In genomic region chr12:104724992-104725585, GRCh38 we compare ENCODE assay signal across 23 cellular contexts.
DNase-seq lines count a peak whose midpoint lies in the region; ATAC-seq and TF ChIP-seq lines count a peak whose summit lies in the region.
"Had no signal": no experiment of that assay in that cellular context is flagged by ENCODE, and none has a peak within 500 bp of the region (broad histone marks: within the 10 kb centered on the region; RNA-seq: fewer than 3 reads in every experiment).

No MANE protein-coding gene starts in this region.

- TF ChIP-seq CTCF in smooth muscle cell (IDR thresholded peaks at IDR 0.05; ENCODE audit: borderline replicate concordance, insufficient read depth, poor library complexity, severe bottlenecking) = no peak

- no peak overlapping the region for H3K4me3 Mint-ChIP-seq in activated naive CD8-positive, alpha-beta T cell treated with anti-CD3 and anti-CD28 coated beads, Interleukin-2, amount 50 U/mL, for 24 hours
- no peak overlapping the region for H3K4me3 Mint-ChIP-seq in activated naive CD8-positive, alpha-beta T cell treated with anti-CD3 and anti-CD28 coated beads for 36 hours
- H3K4me3 Mint-ChIP-seq in T-helper 17 cell = no peak overlapping the region
- H3K4me3 Mint-ChIP-seq in natural killer cell treated with Interleukin-12 subunit alpha and Interleukin-12 subunit beta and Interleukin-15 and Interleukin-18, amount 100 ng/mL, for 72 hours = peak overlapping the region; percentile 17
- no peak overlapping the region for H3K4me3 Mint-ChIP-seq in stimulated activated effector memory CD8-positive, alpha-beta T cell treated with anti-CD3 and anti-CD28 coated beads, Interleukin-12 subunit alpha, Interleukin-12 subunit beta, amount 100 ng/mL, for 72 hours
- no peak overlapping the region for H3K4me3 Mint-ChIP-seq in naive thymus-derived CD4-positive, alpha-beta T cell
- H3K4me3 Mint-ChIP-seq: B cell, CD14-positive monocyte had no signal

- no peak overlapping the region for H3K9ac ChIP-seq in smooth muscle cell (ENCODE audit: low read depth)

- peaks cover 36% of the 10 kb centered on the region for H3K4me1 ChIP-seq in smooth muscle cell (ENCODE audit: low read depth)
- peaks cover 16 to 30% of the 10 kb centered on the region in 2 donors for H3K4me1 ChIP-seq in naive thymus-derived CD4-positive, alpha-beta T cell (ENCODE audit: control insufficient read depth in 2 of 2, insufficient read depth in 2 of 2, low read length in 2 of 2)
- H3K4me1 ChIP-seq: A549 had no signal

- peaks cover 47% of the 10 kb centered on the region for H3K4me1 Mint-ChIP-seq in activated naive CD8-positive, alpha-beta T cell treated with anti-CD3 and anti-CD28 coated beads, Interleukin-2, amount 50 U/mL, for 24 hours
- peaks cover 33% of the 10 kb centered on the region for H3K4me1 Mint-ChIP-seq in activated naive CD8-positive, alpha-beta T cell treated with anti-CD3 and anti-CD28 coated beads for 36 hours
- H3K4me1 Mint-ChIP-seq in T-helper 17 cell = peaks cover 48% of the 10 kb centered on the region
- peaks cover 82 to 87% of the 10 kb centered on the region in 2 donors for H3K4me1 Mint-ChIP-seq in natural killer cell treated with Interleukin-12 subunit alpha and Interleukin-12 subunit beta and Interleukin-15 and Interleukin-18, amount 100 ng/mL, for 72 hours (ENCODE audit: low read depth in 2 of 2)
- H3K4me1 Mint-ChIP-seq in stimulated activated effector memory CD8-positive, alpha-beta T cell treated with anti-CD3 and anti-CD28 coated beads, Interleukin-12 subunit alpha, Interleukin-12 subunit beta, amount 100 ng/mL, for 72 hours = peaks cover 73% of the 10 kb centered on the region
- H3K4me1 Mint-ChIP-seq in naive thymus-derived CD4-positive, alpha-beta T cell = peaks cover 39 to 84% (median 50%) of the 10 kb centered on the region in 7 donors

- H3F3A ChIP-seq in smooth muscle cell (ENCODE audit: low read depth) = no peaks in the 10 kb centered on the region

- H3K9me3 Mint-ChIP-seq in activated naive CD8-positive, alpha-beta T cell treated with anti-CD3 and anti-CD28 coated beads, Interleukin-2, amount 50 U/mL, for 24 hours = no peaks in the 10 kb centered on the region
- no peaks in the 10 kb centered on the region for H3K9me3 Mint-ChIP-seq in activated naive CD8-positive, alpha-beta T cell treated with anti-CD3 and anti-CD28 coated beads for 36 hours
- no peaks in the 10 kb centered on the region for H3K9me3 Mint-ChIP-seq in natural killer cell treated with Interleukin-12 subunit alpha and Interleukin-12 subunit beta and Interleukin-15 and Interleukin-18, amount 100 ng/mL, for 72 hours
- no peaks in the 10 kb centered on the region for H3K9me3 Mint-ChIP-seq in stimulated activated effector memory CD8-positive, alpha-beta T cell treated with anti-CD3 and anti-CD28 coated beads, Interleukin-12 subunit alpha, Interleukin-12 subunit beta, amount 100 ng/mL, for 72 hours
- peaks cover 0 to 4% (median 0%) of the 10 kb centered on the region in 11 donors for H3K9me3 Mint-ChIP-seq in naive thymus-derived CD4-positive, alpha-beta T cell
- H3K9me3 Mint-ChIP-seq: CD14-positive monocyte had no signal

- no peaks in the 10 kb centered on the region for H3K27me3 ChIP-seq in smooth muscle cell (ENCODE audit: low read depth)
- no peaks in the 10 kb centered on the region for H3K27me3 ChIP-seq in naive thymus-derived CD4-positive, alpha-beta T cell (ENCODE audit: control insufficient read depth in 2 of 2, insufficient read depth in 2 of 2, low read length in 2 of 2)
- H3K27me3 ChIP-seq: Peyer's patch had no signal

- H2AFZ ChIP-seq in smooth muscle cell (ENCODE audit: low read depth) = no peak overlapping the region

- no peaks in the 10 kb centered on the region for H3K36me3 ChIP-seq in smooth muscle cell (ENCODE audit: low read depth)
- no peaks in the 10 kb centered on the region for H3K36me3 ChIP-seq in naive thymus-derived CD4-positive, alpha-beta T cell (ENCODE audit: control insufficient read depth in 2 of 3, insufficient read depth in 3 of 3, low read length in 3 of 3)
- H3K36me3 ChIP-seq: Peyer's patch had no signal

- H4K20me1 ChIP-seq in smooth muscle cell (ENCODE audit: low read depth) = peaks cover 19% of the 10 kb centered on the region

- no peaks in the 10 kb centered on the region for H3K27me3 Mint-ChIP-seq in activated naive CD8-positive, alpha-beta T cell treated with anti-CD3 and anti-CD28 coated beads, Interleukin-2, amount 50 U/mL, for 24 hours
- H3K27me3 Mint-ChIP-seq in activated naive CD8-positive, alpha-beta T cell treated with anti-CD3 and anti-CD28 coated beads for 36 hours = no peaks in the 10 kb centered on the region
- no peaks in the 10 kb centered on the region for H3K27me3 Mint-ChIP-seq in T-helper 17 cell
- no peaks in the 10 kb centered on the region for H3K27me3 Mint-ChIP-seq in natural killer cell treated with Interleukin-12 subunit alpha and Interleukin-12 subunit beta and Interleukin-15 and Interleukin-18, amount 100 ng/mL, for 72 hours
- peaks cover 0 to 3% (median 0%) of the 10 kb centered on the region in 5 donors for H3K27me3 Mint-ChIP-seq in naive thymus-derived CD4-positive, alpha-beta T cell
- H3K27me3 Mint-ChIP-seq: B cell had no signal

- no peaks in the 10 kb centered on the region for H3K36me3 Mint-ChIP-seq in activated naive CD8-positive, alpha-beta T cell treated with anti-CD3 and anti-CD28 coated beads, Interleukin-2, amount 50 U/mL, for 24 hours (ENCODE audit: low read depth)
- H3K36me3 Mint-ChIP-seq in activated naive CD8-positive, alpha-beta T cell treated with anti-CD3 and anti-CD28 coated beads for 36 hours = no peaks in the 10 kb centered on the region
- no peaks in the 10 kb centered on the region for H3K36me3 Mint-ChIP-seq in T-helper 17 cell (ENCODE audit: low read depth)
- H3K36me3 Mint-ChIP-seq in natural killer cell treated with Interleukin-12 subunit alpha and Interleukin-12 subunit beta and Interleukin-15 and Interleukin-18, amount 100 ng/mL, for 72 hours = peaks cover 4% of the 10 kb centered on the region
- H3K36me3 Mint-ChIP-seq in stimulated activated effector memory CD8-positive, alpha-beta T cell treated with anti-CD3 and anti-CD28 coated beads, Interleukin-12 subunit alpha, Interleukin-12 subunit beta, amount 100 ng/mL, for 72 hours = peaks cover 5% of the 10 kb centered on the region
- H3K36me3 Mint-ChIP-seq in naive thymus-derived CD4-positive, alpha-beta T cell = peaks cover 0 to 20% (median 5%) of the 10 kb centered on the region in 5 donors

- ATAC-seq in activated naive CD8-positive, alpha-beta T cell treated with anti-CD3 and anti-CD28 coated beads, Interleukin-2, amount 50 U/mL, for 24 hours = no peak
- ATAC-seq in T-helper 17 cell (no peak), HG02852 (IDR thresholded peaks at IDR 0.05; ENCODE audit: unreplicated experiment) (no peak)
- ATAC-seq in natural killer cell treated with Interleukin-12 subunit alpha and Interleukin-12 subunit beta and Interleukin-15 and Interleukin-18, amount 100 ng/mL, for 72 hours = no peak
- ATAC-seq in stimulated activated effector memory CD8-positive, alpha-beta T cell treated with anti-CD3 and anti-CD28 coated beads, Interleukin-12 subunit alpha, Interleukin-12 subunit beta, amount 100 ng/mL, for 72 hours = no peak
- ATAC-seq in naive thymus-derived CD4-positive, alpha-beta T cell = no peak
- ATAC-seq: A549, Right ventricle myocardium inferior had no signal

- H3K4me2 ChIP-seq in smooth muscle cell = no peak overlapping the region
- H3K4me2 ChIP-seq: A549 had no signal

- no peak for DNase-seq in activated naive CD8-positive, alpha-beta T cell treated with anti-CD3 and anti-CD28 coated beads, Interleukin-2, amount 50 U/mL, for 24 hours
- no peak for DNase-seq in activated naive CD8-positive, alpha-beta T cell treated with anti-CD3 and anti-CD28 coated beads for 36 hours
- DNase-seq in T-helper 17 cell (no peak), smooth muscle cell (lab: John Stamatoyannopoulos, UW; ENCODE audit: unreplicated experiment) (no peak)
- DNase-seq in natural killer cell treated with Interleukin-12 subunit alpha and Interleukin-12 subunit beta and Interleukin-15 and Interleukin-18, amount 100 ng/mL, for 72 hours (ENCODE audit: low spot score) = no peak
- no peak for DNase-seq in stimulated activated effector memory CD8-positive, alpha-beta T cell treated with anti-CD3 and anti-CD28 coated beads, Interleukin-12 subunit alpha, Interleukin-12 subunit beta, amount 100 ng/mL, for 72 hours (ENCODE audit: low spot score in 2 of 2)
- no peak for DNase-seq in naive thymus-derived CD4-positive, alpha-beta T cell
- DNase-seq: DMS79; MM.1S; NCI-H1048; NCI-H1417 treated with DMSO at 0.1 percent for 48 hours; NCI-H187; NCI-H2107; NCI-H226; NCI-H510A treated with DMSO at 0.1 percent for 48 hours; NCI-H748 treated with DMSO at 0.1 percent for 48 hours; NK-92 treated with Interleukin-12 subunit alpha and Interleukin-12 subunit beta, amount 100 ng/mL, for 24 hours; Peyer's patch had no signal

- CTCF ChIA-PET in naive thymus-derived CD4-positive, alpha-beta T cell (lab: Charles Lee) = interaction anchor here (0.6 kb wide), 1 partner anchor 386 kb away, joined by 3 read pairs; no protein-coding TSS in a partner anchor

- 87% methylated on average over 12 of the region's 12 CpGs for WGBS in smooth muscle cell (ENCODE audit: low lambda C conversion rate)

- POLR2A ChIA-PET in naive thymus-derived CD4-positive, alpha-beta T cell (lab: Charles Lee) = no interaction called here

- H3K4me3 ChIP-seq in smooth muscle cell = no peak overlapping the region
- no peak overlapping the region for H3K4me3 ChIP-seq in naive thymus-derived CD4-positive, alpha-beta T cell (ENCODE audit: low read length)
- H3K4me3 ChIP-seq: A549, Peyer's patch had no signal

- no peaks in the 10 kb centered on the region for H3K9me3 ChIP-seq in T-helper 17 cell (ENCODE audit: control insufficient read depth, low read length, poor library complexity, severe bottlenecking)
- no peaks in the 10 kb centered on the region for H3K9me3 ChIP-seq in smooth muscle cell (replicated peaks; ENCODE audit: low read depth)
- no peaks in the 10 kb centered on the region for H3K9me3 ChIP-seq in naive thymus-derived CD4-positive, alpha-beta T cell (ENCODE audit: control insufficient read depth in 2 of 3, low read length in 3 of 3)
- H3K9me3 ChIP-seq: A549, Peyer's patch had no signal

- H3K79me2 ChIP-seq in smooth muscle cell (ENCODE audit: low read depth) = no peaks in the 10 kb centered on the region

- intact Hi-C loops in naive thymus-derived CD4-positive, alpha-beta T cell (cut with micrococcal nuclease) = loop anchor here in 1 of 2 donors (5.0 to 10.0 kb wide), 3 partner anchors 37 to 340 kb away; no protein-coding TSS in a partner anchor

- H3K27ac ChIP-seq in smooth muscle cell (ENCODE audit: low read depth) = no peak overlapping the region
- H3K27ac ChIP-seq in naive thymus-derived CD4-positive, alpha-beta T cell (ENCODE audit: low read depth, low read length) = no peak overlapping the region
- H3K27ac ChIP-seq: A549, Peyer's patch had no signal

- H3K27ac Mint-ChIP-seq in activated naive CD8-positive, alpha-beta T cell treated with anti-CD3 and anti-CD28 coated beads, Interleukin-2, amount 50 U/mL, for 24 hours = peak overlapping the region; percentile 18
- no peak overlapping the region for H3K27ac Mint-ChIP-seq in activated naive CD8-positive, alpha-beta T cell treated with anti-CD3 and anti-CD28 coated beads for 36 hours
- peak overlapping the region; percentile 99 for H3K27ac Mint-ChIP-seq in T-helper 17 cell
- peak overlapping the region; percentile 50 to 84 for H3K27ac Mint-ChIP-seq in natural killer cell treated with Interleukin-12 subunit alpha and Interleukin-12 subunit beta and Interleukin-15 and Interleukin-18, amount 100 ng/mL, for 72 hours
- H3K27ac Mint-ChIP-seq in stimulated activated effector memory CD8-positive, alpha-beta T cell treated with anti-CD3 and anti-CD28 coated beads, Interleukin-12 subunit alpha, Interleukin-12 subunit beta, amount 100 ng/mL, for 72 hours = peak overlapping the region; percentile 56
- peak overlapping the region in 2 of 9 donors; percentile 39 to 66 for H3K27ac Mint-ChIP-seq in naive thymus-derived CD4-positive, alpha-beta T cell
- H3K27ac Mint-ChIP-seq: B cell had no signal
